Comparison of ENCODE assay signal across 30 cellular contexts in genomic region chr17:70033165-70033564, GRCh38. TPM values are rescaled to one million over a fixed set of nuclear protein-coding genes. Genes with fewer than 3 reads are reported as not detected.
DNase-seq lines count a peak whose midpoint lies in the region; ATAC-seq and FAIRE-seq lines count a peak whose summit lies in the region.
"Had no signal": no experiment of that assay in that cellular context is flagged by ENCODE, and none has a peak within 500 bp of the region (broad histone marks: within the 10 kb centered on the region; RNA-seq: fewer than 3 reads in every experiment).

No MANE protein-coding gene starts in this region.

- ATAC-seq in left colon: peak; percentile 80
- ATAC-seq: GM12878 had no signal

- H3K4me3 ChIP-seq in small intestine (ENCODE audit: low read depth in 1 of 2, low read length in 2 of 2): no peak overlapping the region
- H3K4me3 ChIP-seq: BLaER1, GM12878 had no signal

- FAIRE-seq in small intestine (lab: Jason Lieb, UNC) (no peak), HTR-8/SVneo (lab: Jason Lieb, UNC) (no peak)
- FAIRE-seq: A204.1, GM12878, GM12892, GM18507 had no signal

- H3K4me1 ChIP-seq in small intestine (ENCODE audit: control insufficient read depth in 2 of 2, insufficient read depth in 1 of 2, low read depth in 1 of 2, low read length in 1 of 2): no peaks in the 10 kb centered on the region
- H3K4me1 ChIP-seq: BE2C, BLaER1 had no signal

- no peaks in the 10 kb centered on the region for H3K9me3 ChIP-seq in small intestine (ENCODE audit: control insufficient read depth, low read depth)
- H3K9me3 ChIP-seq: BE2C had no signal

- no peak overlapping the region for H3K27ac ChIP-seq in small intestine (ENCODE audit: low read depth in 1 of 2, low read length in 1 of 2)
- H3K27ac ChIP-seq: BLaER1 had no signal

- no peaks in the 10 kb centered on the region for H3K36me3 ChIP-seq in small intestine (ENCODE audit: control insufficient read depth in 2 of 2, insufficient read depth in 2 of 2, low read length in 2 of 2)
- H3K36me3 ChIP-seq: BE2C, BLaER1 had no signal

- DNase-seq in SW480 (ENCODE audit: low spot score) (peak; percentile 2), left colon (no peak), small intestine (peak; percentile 73), HTR-8/SVneo (ENCODE audit: insufficient read length, low spot score) (no peak), NCI-H2081 (lab: John Stamatoyannopoulos, UW) (no peak), posterior cingulate gyrus (no peak)
- DNase-seq: 8988T; ACHN; BE2C; C1 segment of cervical spinal cord; CD4-positive, alpha-beta memory T cell; CD4-positive, CD25-positive, alpha-beta regulatory T cell; CD8-positive, alpha-beta memory T cell; COR-L47; DMS 273 treated with DMSO at 0.1 percent for 48 hours; DMS153; DMS53; DMS79; DND-41; EL; GDM1 had no signal

- H3K27me3 ChIP-seq in small intestine (ENCODE audit: control insufficient read depth in 2 of 2, insufficient read depth in 2 of 2, low read length in 2 of 2): no peaks in the 10 kb centered on the region
- H3K27me3 ChIP-seq: BE2C, BLaER1 had no signal

- intact Hi-C loops in left colon (cut with DNase I, micrococcal nuclease) (no loop called here), posterior cingulate gyrus (cut with DNase I) (no loop called here)

RNA-seq across cellular contexts. Expression of gene KCNJ16, which starts 41.9 kb away (rescaled TPM):
- total RNA-seq in left colon: under 1 TPM; 0.22 to 0.24 TPM
- under 1 TPM; 0.07 to 0.81 (median 0.22) TPM for polyA plus RNA-seq in small intestine
- total RNA-seq: A673; CD4-positive, alpha-beta memory T cell; CD4-positive, CD25-positive, alpha-beta regulatory T cell; CD8-positive, alpha-beta memory T cell; Daoy; GM12878 had no signal
- polyA plus RNA-seq: AG04450; CD14-positive monocyte; CD4-positive, alpha-beta memory T cell; CD4-positive, CD25-positive, alpha-beta regulatory T cell; CD8-positive, alpha-beta memory T cell had no signal

Comparison
In these comparisons a context has a peak if more than half of its experiments do, and no peak if none do; other contexts are left out.
1. DNase-seq: peak in SW480 (single experiment) and small intestine (single experiment); none in left colon (0 of 2), HTR-8/SVneo (single experiment), NCI-H2081 (0 of 2) and posterior cingulate gyrus (0 of 10).